Comparison of ENCODE assay signal across 11 cellular contexts in the genomic region with DNA sequence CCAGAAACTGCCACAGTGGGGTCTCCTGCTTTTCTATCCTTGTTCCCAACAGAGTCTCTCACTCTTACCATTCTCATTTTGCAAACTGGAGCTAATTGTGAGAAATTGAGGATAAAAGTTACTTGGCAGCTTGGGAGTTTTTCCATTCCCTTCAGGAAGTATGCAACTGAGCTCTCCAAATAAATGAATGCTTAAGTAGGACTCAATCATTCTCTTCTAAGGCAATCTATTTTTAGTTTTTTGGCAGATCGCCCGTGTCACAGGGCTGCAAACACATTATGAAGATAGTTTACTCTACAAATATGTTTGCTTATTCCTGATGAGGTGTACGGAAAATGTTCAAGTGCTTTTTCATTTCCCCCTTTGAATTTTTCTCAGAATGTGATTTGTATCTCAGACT. TPM values are rescaled to one million over a fixed set of nuclear protein-coding genes. Genes with fewer than 3 reads are reported as not detected.
DNase-seq lines count a peak whose midpoint lies in the region; ATAC-seq and TF ChIP-seq lines count a peak whose summit lies in the region.
"Had no signal": no experiment of that assay in that cellular context is flagged by ENCODE, and none has a peak within 500 bp of the region (broad histone marks: within the 10 kb centered on the region; RNA-seq: fewer than 3 reads in every experiment).

No MANE protein-coding gene starts in this region.

- no peak for TF ChIP-seq CTCF in left lung (IDR thresholded peaks at IDR 0.05)

- intact Hi-C loops in left lung (cut with DNase I), result no loop called here

- H3K27ac ChIP-seq in left lung, result peak overlapping the region; percentile 58 to 75

- peaks cover 10% of the 10 kb centered on the region for H3K27me3 Mint-ChIP-seq in activated T-cell treated with anti-CD3 and anti-CD28 coated beads, Interleukin-2, amount 50 U/mL, for 72 hours (ENCODE audit: low read depth)

- H3K4me3 ChIP-seq in left lung, result no peak overlapping the region

- DNase-seq in Ammon's horn (ENCODE audit: low spot score), result peak; percentile 37
- peak in 2 of 3 experiments; percentile 57 to 89 for DNase-seq in NCI-H1417 (lab: John Stamatoyannopoulos, UW)
- DNase-seq in cerebellar cortex (ENCODE audit: low spot score), result peak; percentile 7
- DNase-seq in left lung, result peak in 1 of 2 donors; percentile 39
- no peak for DNase-seq in stimulated activated CD4-positive, alpha-beta T cell treated with anti-CD3 and anti-CD28 coated beads, Interleukin-4, amount 100 ng/mL, for 4 hours
- DNase-seq in AML-193 (lab: John Stamatoyannopoulos, UW), result no peak
- DNase-seq in HUDEP-2 (lab: John Stamatoyannopoulos, UW; ENCODE audit: unreplicated experiment in 76 of 76), result no peak
- no peak for DNase-seq in activated T-cell treated with anti-CD3 and anti-CD28 coated beads, Interleukin-2, amount 50 U/mL, for 72 hours

- H3K4me1 ChIP-seq in left lung, result no peaks in the 10 kb centered on the region

- no peaks in the 10 kb centered on the region for H3K4me1 Mint-ChIP-seq in activated T-cell treated with anti-CD3 and anti-CD28 coated beads, Interleukin-2, amount 50 U/mL, for 72 hours (ENCODE audit: low read depth)

- no peaks in the 10 kb centered on the region for H3K9me3 ChIP-seq in left lung

- no peaks in the 10 kb centered on the region for H3K9me3 Mint-ChIP-seq in activated T-cell treated with anti-CD3 and anti-CD28 coated beads, Interleukin-2, amount 50 U/mL, for 72 hours
- H3K9me3 Mint-ChIP-seq: activated T-helper 2 cell treated with anti-CD3 and anti-CD28 coated beads, Interferon-gamma antibody, Interleukin-2, Interleukin-4, amounts not matched to agents 10 μg/mL and 5 μg/mL and 100 μg/mL, durations not matched to agents 14 hours and 24 hours and 36 hours; T-helper 1 cell treated with Interleukin-12 subunit alpha and Interleukin-12 subunit beta and Interleukin-4 antibody, amounts not matched to agents 30 μg/mL and 1 μg/mL, for 36 hours had no signal

- H3K36me3 Mint-ChIP-seq in activated T-cell treated with anti-CD3 and anti-CD28 coated beads, Interleukin-2, amount 50 U/mL, for 72 hours (ENCODE audit: insufficient read depth in 2 of 2), result no peaks in the 10 kb centered on the region

- no peaks in the 10 kb centered on the region for H3K36me3 ChIP-seq in left lung

- H3K27ac Mint-ChIP-seq in activated T-cell treated with anti-CD3 and anti-CD28 coated beads, Interleukin-2, amount 50 U/mL, for 72 hours, result no peak overlapping the region
- H3K27ac Mint-ChIP-seq: activated T-helper 2 cell treated with anti-CD3 and anti-CD28 coated beads, Interferon-gamma antibody, Interleukin-2, Interleukin-4, amounts not matched to agents 10 μg/mL and 5 μg/mL and 100 μg/mL, durations not matched to agents 14 hours and 24 hours and 36 hours; T-helper 1 cell treated with Interleukin-12 subunit alpha and Interleukin-12 subunit beta and Interleukin-4 antibody, amounts not matched to agents 30 μg/mL and 1 μg/mL, for 36 hours had no signal

- no peaks in the 10 kb centered on the region for H3K27me3 ChIP-seq in left lung

- no peak overlapping the region for H3K4me3 Mint-ChIP-seq in activated T-cell treated with anti-CD3 and anti-CD28 coated beads, Interleukin-2, amount 50 U/mL, for 72 hours
- H3K4me3 Mint-ChIP-seq: T-helper 1 cell treated with Interleukin-12 subunit alpha and Interleukin-12 subunit beta and Interleukin-4 antibody, amounts not matched to agents 30 μg/mL and 1 μg/mL, for 36 hours had no signal

- peak; percentile 83 for ATAC-seq in left lung
- ATAC-seq in activated T-cell treated with anti-CD3 and anti-CD28 coated beads, Interleukin-2, amount 50 U/mL, for 72 hours (replicated peaks in 1 of 2), result no peak

RNA-seq across cellular contexts. Expression of a gene that starts 5.3 kb away (rescaled TPM):
- total RNA-seq in left lung, result under 1 TPM; 0.13 to 0.17 TPM
- total RNA-seq in activated T-cell treated with anti-CD3 and anti-CD28 coated beads, Interleukin-2, amount 50 U/mL, for 72 hours, result not detected
- total RNA-seq: activated T-helper 2 cell treated with anti-CD3 and anti-CD28 coated beads, Interferon-gamma antibody, Interleukin-2, Interleukin-4, amounts not matched to agents 10 μg/mL and 5 μg/mL and 100 μg/mL, durations not matched to agents 14 hours and 24 hours and 36 hours; epithelial cell of proximal tubule had no signal

RNA-seq across cellular contexts. Expression of a gene that starts 25.2 kb away (rescaled TPM):
- total RNA-seq in left lung, result 100 to 1,000 TPM in 1 of 2 donors, 10 to 100 TPM in 1; 26.5 to 103 TPM
- total RNA-seq in activated T-cell treated with anti-CD3 and anti-CD28 coated beads, Interleukin-2, amount 50 U/mL, for 72 hours, result 10 to 100 TPM; 33.1 to 46.2 TPM

RNA-seq across cellular contexts. Expression of a gene that starts 40.2 kb away (rescaled TPM):
- 1 to 10 TPM; 2.7 to 4.3 TPM for total RNA-seq in left lung
- under 1 TPM in 1 of 2 donors, not detected in 1; 0.41 TPM for total RNA-seq in activated T-cell treated with anti-CD3 and anti-CD28 coated beads, Interleukin-2, amount 50 U/mL, for 72 hours

Comparison
In these comparisons a context has a peak if more than half of its experiments do, and no peak if none do; other contexts are left out.
1. DNase-seq: peak in Ammon's horn (single experiment), NCI-H1417 (2 of 3) and cerebellar cortex (single experiment); none in stimulated activated CD4-positive, alpha-beta T cell treated with anti-CD3 and anti-CD28 coated beads, Interleukin-4, amount 100 ng/mL, for 4 hours (0 of 2), AML-193 (0 of 2), HUDEP-2 (0 of 76) and activated T-cell treated with anti-CD3 and anti-CD28 coated beads, Interleukin-2, amount 50 U/mL, for 72 hours (0 of 2).